Comparison of ENCODE assay signal across 27 cellular contexts in genomic region chr12:72075401-72075800, GRCh38.
DNase-seq lines count a peak whose midpoint lies in the region; ATAC-seq and TF ChIP-seq lines count a peak whose summit lies in the region.
"Had no signal": no experiment of that assay in that cellular context is flagged by ENCODE, and none has a peak within 500 bp of the region (broad histone marks: within the 10 kb centered on the region; RNA-seq: fewer than 3 reads in every experiment).

No MANE protein-coding gene starts in this region.

- no peaks in the 10 kb centered on the region for H4K20me1 ChIP-seq in mammary epithelial cell (ENCODE audit: insufficient read depth, low read length)

- WGBS in mammary epithelial cell (ENCODE audit: low coverage, missing lambda C conversion rate), result 87% methylated on average over 3 of the region's 3 CpGs

- H3K4me1 ChIP-seq in mammary epithelial cell (ENCODE audit: insufficient read depth, low read length), result peaks cover 13% of the 10 kb centered on the region
- H3K4me1 ChIP-seq: prostate gland had no signal

- intact Hi-C loops in mammary epithelial cell (cut with micrococcal nuclease), result no loop called here

- no peak overlapping the region for H3K4me2 ChIP-seq in mammary epithelial cell (ENCODE audit: insufficient read depth, low read depth, low read length)

- peak; percentile 30 for DNase-seq in COLO668 (lab: John Stamatoyannopoulos, UW; ENCODE audit: unreplicated experiment)
- peak; percentile 56 for DNase-seq in H4 (ENCODE audit: low spot score)
- DNase-seq in NCI-H82 treated with DMSO at 0.1 percent for 48 hours (lab: John Stamatoyannopoulos, UW; ENCODE audit: unreplicated experiment), result peak; percentile 84
- peak; percentile 80 for DNase-seq in WERI-Rb-1
- no peak for DNase-seq in mammary epithelial cell
- DNase-seq: ACHN; activated CD4-positive, alpha-beta memory T cell treated with anti-CD3 and anti-CD28 coated beads, Interleukin-2, amount 10 ng/mL, durations not matched to agents 7 days and 5 days; amygdala; brain microvascular endothelial cell; cerebellar nuclear complex; dermis blood vessel endothelial cell; DMS79; foreskin melanocyte; GDM1; kidney glomerular epithelial cell; natural killer cell; NCI-H1694; NCI-H510A treated with DMSO at 0.1 percent for 48 hours; nucleus accumbens had no signal

- in situ Hi-C loops in mammary epithelial cell (cut with MboI; ENCODE audit: low sequenced_read_pairs in 2 of 2), result no loop called here

- dilution Hi-C loops in mammary epithelial cell (cut with HindIII; ENCODE audit: low sequenced_read_pairs), result no loop called here

- no peak overlapping the region for H3K9ac ChIP-seq in mammary epithelial cell (ENCODE audit: insufficient read depth, low read length)

- ATAC-seq in HG02870 (IDR thresholded peaks at IDR 0.05; ENCODE audit: unreplicated experiment), result no peak
- no peak for ATAC-seq in GM19035 (IDR thresholded peaks at IDR 0.05; ENCODE audit: unreplicated experiment)
- ATAC-seq in GM18870 (IDR thresholded peaks at IDR 0.05; ENCODE audit: unreplicated experiment), result no peak
- ATAC-seq: mucosa of descending colon, natural killer cell had no signal

- no peak overlapping the region for H2AFZ ChIP-seq in mammary epithelial cell (ENCODE audit: low read depth, low read length)

- H3K4me3 ChIP-seq in WERI-Rb-1 (ENCODE audit: low read depth, low read length) (no peak overlapping the region), mammary epithelial cell (replicated peaks in 1 of 3; ENCODE audit: insufficient read depth in 1 of 3, low read depth in 2 of 3, low read length in 3 of 3) (no peak overlapping the region)
- H3K4me3 ChIP-seq: esophagus muscularis mucosa, lung, mucosa of descending colon, prostate gland had no signal

- H3K27ac ChIP-seq in WERI-Rb-1 (no peak overlapping the region), mammary epithelial cell (ENCODE audit: insufficient read depth, low read depth, low read length) (no peak overlapping the region)
- H3K27ac ChIP-seq: brain microvascular endothelial cell, esophagus muscularis mucosa, prostate gland had no signal

- no peaks in the 10 kb centered on the region for H3K79me2 ChIP-seq in mammary epithelial cell (ENCODE audit: insufficient read depth, low read length)

- CTCF ChIA-PET in mammary epithelial cell (lab: Charles Lee; ENCODE audit: low non-redundant PET), result no interaction called here

- H3K9me3 ChIP-seq in WERI-Rb-1 (ENCODE audit: severe bottlenecking) (peaks cover 7% of the 10 kb centered on the region), mammary epithelial cell (replicated peaks; ENCODE audit: insufficient read depth, low read length) (peaks cover 7% of the 10 kb centered on the region)
- H3K9me3 ChIP-seq: BE2C, esophagus muscularis mucosa, prostate gland had no signal

- no TSS peak for BruUV-seq in mammary epithelial cell (replicated peaks; lab: Mats Ljungman, UMichigan)

- H3K27me3 ChIP-seq in WERI-Rb-1 (ENCODE audit: insufficient read depth, low read depth, severe bottlenecking), result no peaks in the 10 kb centered on the region
- H3K27me3 ChIP-seq in mammary epithelial cell (ENCODE audit: insufficient read depth, low read length), result no peaks in the 10 kb centered on the region
- H3K27me3 ChIP-seq: BE2C, brain microvascular endothelial cell, esophagus muscularis mucosa had no signal

- TF ChIP-seq CTCF in WERI-Rb-1 (IDR thresholded peaks at IDR 0.05; ENCODE audit: low read depth, low read length) (no peak), mammary epithelial cell (conservative IDR thresholded peaks at IDR 0.05 in 1 of 2, IDR thresholded peaks at IDR 0.05 in 1 of 2; ENCODE audit: extremely low read depth in 1 of 2, insufficient read depth in 1 of 2, low read depth in 1 of 2, low read length in 2 of 2) (no peak)

- no peaks in the 10 kb centered on the region for H3K36me3 ChIP-seq in WERI-Rb-1
- H3K36me3 ChIP-seq in mammary epithelial cell (ENCODE audit: insufficient read depth, low read length), result no peaks in the 10 kb centered on the region
- H3K36me3 ChIP-seq: BE2C, brain microvascular endothelial cell, esophagus muscularis mucosa, prostate gland had no signal
